Comparison of ENCODE assay signal across 21 cellular contexts in the genomic region with DNA sequence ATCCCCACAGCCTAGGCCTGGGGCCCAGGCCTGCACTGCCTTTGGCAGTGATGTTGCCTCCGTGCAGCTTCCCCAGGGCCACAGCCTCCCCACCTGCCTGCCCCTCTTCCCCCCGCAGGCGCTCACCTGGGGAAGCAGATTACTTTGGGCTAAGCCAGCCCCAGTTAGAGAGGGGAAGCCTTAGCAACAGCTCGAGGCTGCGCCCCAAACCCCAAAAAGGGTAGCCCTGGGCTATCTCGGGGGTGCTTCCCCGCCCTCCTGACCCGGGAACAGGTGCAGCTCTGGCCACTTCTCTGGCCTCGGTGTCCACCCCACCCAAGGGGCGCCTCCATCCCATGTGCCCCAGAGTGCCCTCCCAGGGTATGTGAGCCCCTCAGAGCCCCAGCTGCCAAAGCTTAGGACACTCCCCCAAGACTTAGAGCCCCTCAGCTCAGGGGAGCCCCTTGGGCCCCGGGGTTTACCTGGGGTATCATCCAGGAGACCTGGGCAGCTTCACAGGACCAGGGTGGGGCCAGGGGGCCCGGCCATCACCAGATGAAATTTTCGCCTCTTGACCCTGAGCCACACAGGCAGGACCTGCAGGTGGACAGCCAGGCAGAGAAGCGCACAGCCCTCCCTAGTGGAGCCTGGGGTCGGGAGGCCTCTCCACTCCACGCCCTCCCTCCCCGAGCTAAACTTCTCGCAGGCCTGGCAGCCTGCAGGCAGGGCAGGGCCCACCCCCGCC.
"Had no signal": no experiment of that assay in that cellular context is flagged by ENCODE, and none has a peak within 500 bp of the region (broad histone marks: within the 10 kb centered on the region; RNA-seq: fewer than 3 reads in every experiment).

No MANE protein-coding gene starts in this region.

- H3K4me1 ChIP-seq: adrenal gland, esophagus muscularis mucosa, vagina had no signal

- H3K27me3 ChIP-seq: vagina had no signal

- H3K4me3 ChIP-seq: adrenal gland, coronary artery, esophagus muscularis mucosa, vagina had no signal

- ATAC-seq: activated CD8-positive, alpha-beta T cell treated with anti-CD3 and anti-CD28 coated beads, Interleukin-2, amount 10 ng/mL, durations not matched to agents 7 days and 5 days; left lobe of liver; SK-N-SH treated with all-trans-retinoic acid at 6 μM for 48 hours; stimulated activated effector memory CD8-positive, alpha-beta T cell treated with anti-CD3 and anti-CD28 coated beads, Interleukin-12 subunit alpha, Interleukin-12 subunit beta, amount 100 ng/mL, for 72 hours; stimulated activated naive CD8-positive, alpha-beta T cell treated with anti-CD3 and anti-CD28 coated beads, Interleukin-15, amount 100 ng/mL, for 72 hours had no signal

- H3K36me3 Mint-ChIP-seq: activated naive CD8-positive, alpha-beta T cell; stimulated activated effector memory CD8-positive, alpha-beta T cell treated with anti-CD3 and anti-CD28 coated beads, Interleukin-12 subunit alpha, Interleukin-12 subunit beta, amount 100 ng/mL, for 72 hours had no signal

- H3K4me3 Mint-ChIP-seq: activated CD8-positive, alpha-beta T cell treated with anti-CD3 and anti-CD28 coated beads, Interleukin-2, amount 10 ng/mL, durations not matched to agents 7 days and 5 days; activated naive CD8-positive, alpha-beta T cell; activated T-helper 1 cell treated with anti-CD3 and anti-CD28 coated beads, Interleukin-12 subunit alpha, Interleukin-12 subunit beta, Interleukin-2, Interleukin-4 antibody, amounts not matched to agents 30 ng/mL and 10 ng/mL and 1 ng/mL, durations not matched to agents 14 hours and 24 hours and 36 hours; central memory CD8-positive, alpha-beta T cell; nephron progenitor cell; stimulated activated effector memory CD8-positive, alpha-beta T cell treated with anti-CD3 and anti-CD28 coated beads, Interleukin-12 subunit alpha, Interleukin-12 subunit beta, amount 100 ng/mL, for 72 hours; stimulated activated naive CD8-positive, alpha-beta T cell treated with anti-CD3 and anti-CD28 coated beads, Interleukin-15, amount 100 ng/mL, for 72 hours had no signal

- H3K27ac ChIP-seq: adrenal gland, coronary artery, esophagus muscularis mucosa, vagina had no signal

- H3K36me3 ChIP-seq: adrenal gland, esophagus muscularis mucosa, vagina had no signal

- H3K27ac Mint-ChIP-seq: activated CD8-positive, alpha-beta T cell treated with anti-CD3 and anti-CD28 coated beads, Interleukin-2, amount 10 ng/mL, durations not matched to agents 7 days and 5 days; activated naive CD8-positive, alpha-beta T cell; activated T-helper 1 cell treated with anti-CD3 and anti-CD28 coated beads, Interleukin-12 subunit alpha, Interleukin-12 subunit beta, Interleukin-2, Interleukin-4 antibody, amounts not matched to agents 30 ng/mL and 10 ng/mL and 1 ng/mL, durations not matched to agents 14 hours and 24 hours and 36 hours; nephron progenitor cell; stimulated activated effector memory CD8-positive, alpha-beta T cell treated with anti-CD3 and anti-CD28 coated beads, Interleukin-12 subunit alpha, Interleukin-12 subunit beta, amount 100 ng/mL, for 72 hours; stimulated activated naive CD8-positive, alpha-beta T cell treated with anti-CD3 and anti-CD28 coated beads, Interleukin-15, amount 100 ng/mL, for 72 hours had no signal

- H3K4me1 Mint-ChIP-seq: central memory CD8-positive, alpha-beta T cell; nephron progenitor cell had no signal

- H3K9me3 Mint-ChIP-seq: activated T-helper 1 cell treated with anti-CD3 and anti-CD28 coated beads, Interleukin-12 subunit alpha, Interleukin-12 subunit beta, Interleukin-2, Interleukin-4 antibody, amounts not matched to agents 30 ng/mL and 10 ng/mL and 1 ng/mL, durations not matched to agents 14 hours and 24 hours and 36 hours; central memory CD8-positive, alpha-beta T cell; stimulated activated effector memory CD8-positive, alpha-beta T cell treated with anti-CD3 and anti-CD28 coated beads, Interleukin-12 subunit alpha, Interleukin-12 subunit beta, amount 100 ng/mL, for 72 hours; stimulated activated naive CD8-positive, alpha-beta T cell treated with anti-CD3 and anti-CD28 coated beads, Interleukin-15, amount 100 ng/mL, for 72 hours had no signal

- DNase-seq: activated CD4-positive, alpha-beta T cell treated with anti-CD3 and anti-CD28 coated beads, Interleukin-2, amount 50 U/mL, for 1 hour; activated CD8-positive, alpha-beta T cell treated with anti-CD3 and anti-CD28 coated beads, Interleukin-2, amount 10 ng/mL, durations not matched to agents 7 days and 5 days; activated naive CD4-positive, alpha-beta T cell; adrenal gland; islet precursor cell; midbrain; nephron progenitor cell; nucleus accumbens; retina; stimulated activated CD4-positive, alpha-beta T cell treated with anti-CD3 and anti-CD28 coated beads, Interleukin-1b, Interleukin-23, amount 100 ng/mL, for 48 hours; stimulated activated naive CD8-positive, alpha-beta T cell treated with anti-CD3 and anti-CD28 coated beads, Interleukin-15, amount 100 ng/mL, for 72 hours; trophoblast cell had no signal

- H3K9me3 ChIP-seq: adrenal gland, esophagus muscularis mucosa, vagina had no signal
